Comparison of ENCODE assay signal across 9 cellular contexts in the genomic region with DNA sequence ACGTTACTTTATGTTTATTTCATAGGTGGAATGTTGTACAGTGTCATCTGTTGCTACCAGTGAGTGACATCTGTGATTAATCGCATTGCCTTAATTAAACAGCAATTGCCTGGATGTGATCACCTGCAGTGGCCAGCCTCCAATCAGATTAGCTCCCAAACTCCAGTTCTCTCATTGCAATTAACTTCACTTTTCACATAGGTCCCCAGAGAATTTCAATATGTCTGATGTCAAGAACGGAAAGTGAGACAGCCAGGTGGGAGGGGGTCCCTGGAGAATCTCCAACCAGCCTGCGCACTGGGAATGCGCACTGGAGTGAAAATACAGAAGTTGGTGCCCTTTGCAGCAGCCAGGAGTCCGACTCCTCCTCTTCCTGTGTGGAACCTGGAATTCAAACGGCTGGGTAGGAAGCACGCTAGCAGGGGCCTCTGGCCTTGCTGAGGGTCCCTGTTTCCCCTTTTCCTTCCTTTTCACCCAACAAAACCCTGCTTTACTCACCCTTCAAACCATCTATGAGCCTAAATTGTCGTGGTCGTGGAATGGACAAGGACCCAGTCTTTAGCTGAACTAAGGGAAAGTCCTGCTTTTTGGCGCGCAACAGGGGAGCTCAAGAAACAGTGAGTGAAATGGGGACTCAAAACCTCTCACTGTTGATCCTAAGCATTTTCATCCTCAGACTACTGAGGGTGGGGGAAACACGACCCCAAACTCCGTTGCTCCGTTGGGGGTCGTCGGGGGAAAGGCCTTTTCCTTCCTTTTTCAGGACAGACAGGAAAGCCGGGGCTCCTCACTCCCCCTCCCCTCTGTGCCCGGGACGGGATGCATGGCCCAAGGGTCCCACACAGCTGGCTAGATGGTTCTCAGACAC.
A peak's percentile ranks its signal among the peaks of the same experiment; 100 is the strongest.
DNase-seq lines count a peak whose midpoint lies in the region; ATAC-seq and TF ChIP-seq lines count a peak whose summit lies in the region.
"Had no signal": no experiment of that assay in that cellular context is flagged by ENCODE, and none has a peak within 500 bp of the region (broad histone marks: within the 10 kb centered on the region; RNA-seq: fewer than 3 reads in every experiment).

No MANE protein-coding gene starts in this region.

- TF ChIP-seq CTCF in CD14-positive monocyte (IDR thresholded peaks at IDR 0.05), result no peak

- H3K14ac ChIP-seq in mesenchymal stem cell (ENCODE audit: low read length in 2 of 2), result no peak overlapping the region

- peak overlapping the region; percentile 79 to 93 for H3K4me3 Mint-ChIP-seq in CD14-positive monocyte
- H3K4me3 Mint-ChIP-seq in activated naive CD8-positive, alpha-beta T cell treated with anti-CD3 and anti-CD28 coated beads for 36 hours, result no peak overlapping the region
- H3K4me3 Mint-ChIP-seq: central memory CD8-positive, alpha-beta T cell had no signal

- no peak overlapping the region for H3K9ac ChIP-seq in mesenchymal stem cell (ENCODE audit: low read length)

- 70 to 75% methylated on average over 20 of the region's 20 CpGs for WGBS in ectodermal cell, 2 experiments
- WGBS in mesenchymal stem cell, result 15% methylated on average over 19 of the region's 20 CpGs

- ATAC-seq in HG02981 (IDR thresholded peaks at IDR 0.05; ENCODE audit: unreplicated experiment), result peak; percentile 49

- no peak overlapping the region for H2AK5ac ChIP-seq in mesenchymal stem cell (ENCODE audit: low read length, severe bottlenecking)

- H3K4me2 ChIP-seq in mesenchymal stem cell (ENCODE audit: low read length, poor library complexity, severe bottlenecking), result peak overlapping the region; percentile 36

- H3K27ac Mint-ChIP-seq in CD14-positive monocyte, result peak overlapping the region in 1 of 7 donors; percentile 53
- H3K27ac Mint-ChIP-seq in activated naive CD8-positive, alpha-beta T cell treated with anti-CD3 and anti-CD28 coated beads for 36 hours, result no peak overlapping the region

- H2BK12ac ChIP-seq in mesenchymal stem cell (ENCODE audit: low read length in 2 of 2), result no peak overlapping the region

- peak overlapping the region; percentile 40 to 67 for H3K18ac ChIP-seq in mesenchymal stem cell (ENCODE audit: low read depth in 1 of 2, low read length in 2 of 2)

- H4K91ac ChIP-seq in mesenchymal stem cell (ENCODE audit: low read length), result peak overlapping the region; percentile 22

- H2AFZ ChIP-seq in mesenchymal stem cell (ENCODE audit: low read depth, low read length), result peak overlapping the region; percentile 46

- DNase-seq in CD14-positive monocyte (ENCODE audit: low spot score) (no peak), NOMO-1 (lab: John Stamatoyannopoulos, UW; ENCODE audit: unreplicated experiment in 2 of 2) (peak; percentile 12 to 18), mesenchymal stem cell (peak; percentile 53), AG20443 (ENCODE audit: low spot score) (no peak)
- DNase-seq in activated CD4-positive, CD25-positive, alpha-beta regulatory T cell treated with anti-CD3 and anti-CD28 coated beads, Interleukin-2, amount 50 U/mL, for 72 hours, result no peak
- DNase-seq in activated naive CD8-positive, alpha-beta T cell treated with anti-CD3 and anti-CD28 coated beads for 36 hours, result no peak

- H3K23ac ChIP-seq in mesenchymal stem cell (ENCODE audit: low read length in 2 of 2), result no peak overlapping the region

- no peaks in the 10 kb centered on the region for H3K36me3 Mint-ChIP-seq in CD14-positive monocyte
- H3K36me3 Mint-ChIP-seq in activated naive CD8-positive, alpha-beta T cell treated with anti-CD3 and anti-CD28 coated beads for 36 hours, result no peaks in the 10 kb centered on the region

- no peaks in the 10 kb centered on the region for H3K79me1 ChIP-seq in mesenchymal stem cell (replicated peaks; ENCODE audit: low read length, poor library complexity, severe bottlenecking)

- H4K8ac ChIP-seq in mesenchymal stem cell (ENCODE audit: low read length), result peak overlapping the region; percentile 90

- H3K4me3 ChIP-seq in ectodermal cell (ENCODE audit: insufficient read depth, low read depth, low read length) (peak overlapping the region; percentile 24), mesenchymal stem cell (ENCODE audit: insufficient read depth in 1 of 2, low read depth in 1 of 2, low read length in 2 of 2) (peak overlapping the region; percentile 50 to 55)

- peak overlapping the region in 1 of 2 experiments; percentile 40 for H3K4ac ChIP-seq in mesenchymal stem cell (ENCODE audit: low read depth in 1 of 2, low read length in 2 of 2)

- intact Hi-C loops in CD14-positive monocyte (cut with micrococcal nuclease), result no loop called here

- H3K27ac ChIP-seq in ectodermal cell (ENCODE audit: insufficient read depth, low read depth, low read length, poor library complexity, severe bottlenecking) (no peak overlapping the region), mesenchymal stem cell (ENCODE audit: low read length, poor library complexity, severe bottlenecking) (no peak overlapping the region)

- H2BK15ac ChIP-seq in mesenchymal stem cell (ENCODE audit: low read depth, poor library complexity, severe bottlenecking), result no peak overlapping the region

- peaks cover 17% of the 10 kb centered on the region for H3K4me1 Mint-ChIP-seq in CD14-positive monocyte
- no peaks in the 10 kb centered on the region for H3K4me1 Mint-ChIP-seq in activated naive CD8-positive, alpha-beta T cell treated with anti-CD3 and anti-CD28 coated beads for 36 hours
- H3K4me1 Mint-ChIP-seq: central memory CD8-positive, alpha-beta T cell had no signal

- H3K9me3 Mint-ChIP-seq in CD14-positive monocyte, result no peaks in the 10 kb centered on the region
- no peaks in the 10 kb centered on the region for H3K9me3 Mint-ChIP-seq in activated naive CD8-positive, alpha-beta T cell treated with anti-CD3 and anti-CD28 coated beads for 36 hours

- no peak overlapping the region for H2BK5ac ChIP-seq in mesenchymal stem cell (ENCODE audit: low read depth, low read length, poor library complexity, severe bottlenecking)

- no peaks in the 10 kb centered on the region for H3K27me3 ChIP-seq in ectodermal cell (ENCODE audit: control insufficient read depth, insufficient read depth, low read length, poor library complexity, severe bottlenecking)
- no peaks in the 10 kb centered on the region for H3K27me3 ChIP-seq in mesenchymal stem cell (ENCODE audit: control insufficient read depth in 1 of 2, insufficient read depth in 1 of 2, low read length in 2 of 2)

- no peak overlapping the region for H2BK120ac ChIP-seq in mesenchymal stem cell (ENCODE audit: low read depth, low read length)

- no peaks in the 10 kb centered on the region for H3K27me3 Mint-ChIP-seq in CD14-positive monocyte (ENCODE audit: low read depth in 3 of 3)
- peaks cover 5% of the 10 kb centered on the region for H3K27me3 Mint-ChIP-seq in activated naive CD8-positive, alpha-beta T cell treated with anti-CD3 and anti-CD28 coated beads for 36 hours
- H3K27me3 Mint-ChIP-seq: central memory CD8-positive, alpha-beta T cell had no signal

- H3K4me1 ChIP-seq in ectodermal cell (ENCODE audit: control insufficient read depth, insufficient read depth, low read length) (no peaks in the 10 kb centered on the region), mesenchymal stem cell (ENCODE audit: control insufficient read depth, insufficient read depth, low read depth, low read length) (no peaks in the 10 kb centered on the region)

- H3K36me3 ChIP-seq in ectodermal cell (ENCODE audit: control insufficient read depth, insufficient read depth, low read length) (no peaks in the 10 kb centered on the region), mesenchymal stem cell (ENCODE audit: control insufficient read depth in 1 of 2, insufficient read depth in 2 of 2, low read depth in 1 of 2, low read length in 2 of 2) (no peaks in the 10 kb centered on the region)

- H3K9me3 ChIP-seq in ectodermal cell (ENCODE audit: control insufficient read depth, low read length) (no peaks in the 10 kb centered on the region), mesenchymal stem cell (ENCODE audit: control insufficient read depth, low read length) (no peaks in the 10 kb centered on the region)

Comparison
In these comparisons a context has a peak if more than half of its experiments do, and no peak if none do; other contexts are left out.
1. DNase-seq: peak in NOMO-1 (2 of 2) and mesenchymal stem cell (single experiment); none in CD14-positive monocyte (single experiment), AG20443 (single experiment), activated CD4-positive, CD25-positive, alpha-beta regulatory T cell treated with anti-CD3 and anti-CD28 coated beads, Interleukin-2, amount 50 U/mL, for 72 hours (single experiment) and activated naive CD8-positive, alpha-beta T cell treated with anti-CD3 and anti-CD28 coated beads for 36 hours (single experiment).